9 cellular contexts compared by ENCODE assay signal in the genomic region with DNA sequence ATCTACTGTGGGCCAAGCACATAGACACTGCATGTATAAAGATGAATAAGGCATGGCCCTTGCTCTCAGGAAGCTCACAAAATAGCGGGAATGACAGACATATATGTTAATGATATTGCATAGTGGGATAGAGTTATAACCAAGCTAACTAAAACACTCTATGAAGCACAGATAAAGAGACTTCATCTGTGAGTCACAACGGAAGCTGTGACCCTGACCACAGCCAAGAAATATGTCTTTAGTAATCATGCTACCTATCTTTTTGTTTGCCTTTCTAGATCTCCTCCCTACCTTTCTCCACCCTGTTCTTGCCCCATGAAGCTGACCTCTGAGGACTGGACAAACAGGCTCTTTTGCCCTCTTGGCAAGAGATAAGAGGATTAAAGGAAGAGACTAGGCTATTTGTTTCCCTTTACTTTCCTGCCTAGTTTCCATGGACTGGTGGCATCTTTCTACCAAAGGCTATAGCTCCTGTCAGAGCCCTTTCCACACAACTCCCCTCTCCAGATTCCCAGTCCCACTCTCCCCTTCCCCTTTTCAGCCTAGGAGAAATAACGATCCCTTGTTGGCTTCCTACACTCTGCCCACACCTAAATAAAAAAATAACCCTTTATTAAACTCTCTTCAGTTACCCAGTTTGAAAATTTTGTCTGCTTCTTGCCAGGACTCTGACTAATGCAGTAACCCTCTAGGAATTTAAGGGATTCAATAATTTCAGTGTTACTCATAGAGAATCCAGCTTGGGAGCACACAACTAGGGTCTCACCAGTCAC.
DNase-seq lines count a peak whose midpoint lies in the region; TF ChIP-seq lines count a peak whose summit lies in the region.
"Had no signal": no experiment of that assay in that cellular context is flagged by ENCODE, and none has a peak within 500 bp of the region (broad histone marks: within the 10 kb centered on the region; RNA-seq: fewer than 3 reads in every experiment).

No MANE protein-coding gene starts in this region.

- H3K4me1 ChIP-seq in mesendoderm (ENCODE audit: control insufficient read depth, low read depth, low read length) = peaks cover 2% of the 10 kb centered on the region

- no peak overlapping the region for H4K8ac ChIP-seq in mesendoderm (ENCODE audit: low read depth, low read length)

- no peak overlapping the region for H2BK5ac ChIP-seq in mesendoderm (ENCODE audit: low read length)

- no peak overlapping the region for H3K18ac ChIP-seq in mesendoderm (ENCODE audit: low read length)

- WGBS in mesendoderm (ENCODE audit: extremely low coverage, insufficient coverage, low lambda C conversion rate) = no CpG with 5 or more reads among the region's 3 CpGs

- H4K5ac ChIP-seq in mesendoderm (ENCODE audit: low read length) = no peak overlapping the region

- no peak overlapping the region for H3K4me3 Mint-ChIP-seq in chondrocyte (ENCODE audit: unreplicated experiment)

- TF ChIP-seq CTCF in NB4 (IDR thresholded peaks at IDR 0.05; ENCODE audit: low read depth, low read length) (no peak), chondrocyte (IDR thresholded peaks at IDR 0.05) (no peak)

- no peaks in the 10 kb centered on the region for H3K27me3 ChIP-seq in mesendoderm (ENCODE audit: insufficient read depth, low read length, poor library complexity)

- TF ChIP-seq POLR2A in NB4 (IDR thresholded peaks at IDR 0.05; ENCODE audit: extremely low read depth, insufficient read length) = no peak

- peaks cover 51% of the 10 kb centered on the region for H3K4me1 Mint-ChIP-seq in chondrocyte (ENCODE audit: low read depth)

- no peak overlapping the region for H2BK120ac ChIP-seq in mesendoderm (ENCODE audit: low read depth, low read length)

- DNase-seq in Daoy (ENCODE audit: low read depth) = peak; percentile 86
- DNase-seq in NB4 (ENCODE audit: low read depth) = peak; percentile 48
- no peak for DNase-seq in chondrocyte (ENCODE audit: low spot score)
- DNase-seq in mucosa of gallbladder (ENCODE audit: low spot score) = peak; percentile 55
- DNase-seq in SIG-M5 treated with dmso at 0.1 percent for 504 hours (lab: John Stamatoyannopoulos, UW; ENCODE audit: unreplicated experiment) = no peak
- no peak for DNase-seq in mesendoderm
- DNase-seq in stimulated activated CD4-positive, alpha-beta T cell treated with anti-CD3 and anti-CD28 coated beads, Interleukin-2, amount 100 ng/mL, for 48 hours = no peak
- DNase-seq in DMS 273 treated with DMSO at 0.1 percent for 48 hours (lab: John Stamatoyannopoulos, UW) = no peak
- DNase-seq: NCI-H774 had no signal

- H3K79me1 ChIP-seq in mesendoderm (ENCODE audit: low read length) = no peaks in the 10 kb centered on the region

- no peaks in the 10 kb centered on the region for H3K36me3 Mint-ChIP-seq in chondrocyte (ENCODE audit: low read depth)

- no peak overlapping the region for H3K4ac ChIP-seq in mesendoderm (ENCODE audit: low read depth, low read length)

- H2AK5ac ChIP-seq in mesendoderm (ENCODE audit: low read length) = no peak overlapping the region

- no peak overlapping the region for H2BK15ac ChIP-seq in mesendoderm (replicated peaks; ENCODE audit: low read depth)

- H3K23ac ChIP-seq in mesendoderm (ENCODE audit: low read length) = no peak overlapping the region

- no peak overlapping the region for H3K4me2 ChIP-seq in mesendoderm (ENCODE audit: low read length)

- H3K9ac ChIP-seq in mesendoderm (ENCODE audit: low read length) = no peak overlapping the region

- H3K27ac ChIP-seq in mesendoderm (ENCODE audit: low read depth, low read length) = no peak overlapping the region

- H3K79me2 ChIP-seq in mesendoderm (ENCODE audit: control insufficient read depth, insufficient read depth, low read length) = no peaks in the 10 kb centered on the region

- no peaks in the 10 kb centered on the region for H3K36me3 ChIP-seq in mesendoderm (ENCODE audit: control insufficient read depth, insufficient read depth, low read length)

- no peak overlapping the region for H3K56ac ChIP-seq in mesendoderm (ENCODE audit: low read length)

- H3K4me3 ChIP-seq in NB4 (ENCODE audit: low read depth, low read length) (no peak overlapping the region), mesendoderm (ENCODE audit: low read length) (no peak overlapping the region)

- H3K9me3 Mint-ChIP-seq in chondrocyte (ENCODE audit: low read depth) = peaks cover 5% of the 10 kb centered on the region

- no peaks in the 10 kb centered on the region for H3K27me3 Mint-ChIP-seq in chondrocyte (ENCODE audit: low read depth)

- peak overlapping the region; percentile 92 for H3K27ac Mint-ChIP-seq in chondrocyte (ENCODE audit: unreplicated experiment)

Comparison
In these comparisons a context has a peak if more than half of its experiments do, and no peak if none do; other contexts are left out.
1. DNase-seq: peak in Daoy (single experiment), NB4 (single experiment) and mucosa of gallbladder (single experiment); none in chondrocyte (single experiment), SIG-M5 treated with dmso at 0.1 percent for 504 hours (single experiment), mesendoderm (single experiment), stimulated activated CD4-positive, alpha-beta T cell treated with anti-CD3 and anti-CD28 coated beads, Interleukin-2, amount 100 ng/mL, for 48 hours (0 of 2) and DMS 273 treated with DMSO at 0.1 percent for 48 hours (single experiment).